Comparison of ENCODE assay signal across 1 cellular context in genomic region chr6:143329323-143329722, GRCh38.
TF ChIP-seq lines count a peak whose summit lies in the region.

No MANE protein-coding gene starts in this region.

TF ChIP-seq in IMR-90, 13 proteins besides CTCF, POLR2A, EP300 and RAD21 (continued from another document):
- TF ChIP-seq, protein P1, sequence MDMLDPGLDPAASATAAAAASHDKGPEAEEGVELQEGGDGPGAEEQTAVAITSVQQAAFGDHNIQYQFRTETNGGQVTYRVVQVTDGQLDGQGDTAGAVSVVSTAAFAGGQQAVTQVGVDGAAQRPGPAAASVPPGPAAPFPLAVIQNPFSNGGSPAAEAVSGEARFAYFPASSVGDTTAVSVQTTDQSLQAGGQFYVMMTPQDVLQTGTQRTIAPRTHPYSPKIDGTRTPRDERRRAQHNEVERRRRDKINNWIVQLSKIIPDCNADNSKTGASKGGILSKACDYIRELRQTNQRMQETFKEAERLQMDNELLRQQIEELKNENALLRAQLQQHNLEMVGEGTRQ (IDR thresholded peaks at IDR 0.05; ENCODE audit: low read depth, low read length): no peak
- no peak for TF ChIP-seq NFE2L2 (IDR thresholded peaks at IDR 0.05; ENCODE audit: low read depth, low read length)
TF ChIP-seq in IMR-90: peak in this region for 0.
